8 cellular contexts compared by ENCODE assay signal in genomic region chr1:54885863-54886723, GRCh38. TPM values are rescaled to one million over a fixed set of nuclear protein-coding genes. Genes with fewer than 3 reads are reported as not detected.
DNase-seq lines count a peak whose midpoint lies in the region; ATAC-seq and TF ChIP-seq lines count a peak whose summit lies in the region.

No MANE protein-coding gene starts in this region.

- WGBS in ovary, 3 donors, result 32 to 38% (median 32%) methylated on average over 23 of the region's 23 CpGs

- H3K9me3 ChIP-seq in ovary, result no peaks in the 10 kb centered on the region

- H3K4me3 ChIP-seq in fibroblast of the aortic adventitia (ENCODE audit: low read depth, low read length), result peak overlapping the region; percentile 96
- H3K4me3 ChIP-seq in ovary, result peak overlapping the region; percentile 72

- intact Hi-C loops in ovary (cut with DNase I), result no loop called here

- TF ChIP-seq CTCF in VCaP (conservative IDR thresholded peaks at IDR 0.05) (no peak), fibroblast of the aortic adventitia (IDR thresholded peaks at IDR 0.05; ENCODE audit: insufficient read depth, low read length) (no peak), ovary (IDR thresholded peaks at IDR 0.05) (no peak)

- DNase-seq in Daoy (ENCODE audit: low read depth) (peak; percentile 64), fibroblast of the aortic adventitia (ENCODE audit: low read depth) (peak; percentile 29), ovary (peak in 2 of 5 donors; percentile 42), mesenteric fat pad (ENCODE audit: low spot score) (no peak)

- no peaks in the 10 kb centered on the region for H3K36me3 ChIP-seq in ovary

- ATAC-seq in HG02610 (IDR thresholded peaks at IDR 0.05; ENCODE audit: unreplicated experiment), result no peak
- ATAC-seq in GM19328 (IDR thresholded peaks at IDR 0.05; ENCODE audit: unreplicated experiment), result no peak

- H3K36me3 Mint-ChIP-seq in IgD-negative memory B cell, result peaks cover 5% of the 10 kb centered on the region

- no peak for TF ChIP-seq POLR2A in ovary (IDR thresholded peaks at IDR 0.05)

- no peaks in the 10 kb centered on the region for H3K27me3 Mint-ChIP-seq in IgD-negative memory B cell

- peaks cover 7 to 23% (median 14%) of the 10 kb centered on the region in 3 donors for H3K4me1 Mint-ChIP-seq in IgD-negative memory B cell

- peaks cover 11% of the 10 kb centered on the region for H3K4me1 ChIP-seq in ovary (ENCODE audit: insufficient read depth)

- no peak for TF ChIP-seq EP300 in ovary (IDR thresholded peaks at IDR 0.05)

- peak overlapping the region in 1 of 3 donors; percentile 62 for H3K27ac Mint-ChIP-seq in IgD-negative memory B cell

- H3K27ac ChIP-seq in VCaP, result peak overlapping the region; percentile 88
- H3K27ac ChIP-seq in ovary, result no peak overlapping the region

- no peaks in the 10 kb centered on the region for H3K27me3 ChIP-seq in ovary

- peaks cover 0 to 4% (median 0%) of the 10 kb centered on the region in 3 donors for H3K9me3 Mint-ChIP-seq in IgD-negative memory B cell

- H3K4me3 Mint-ChIP-seq in IgD-negative memory B cell, result peak overlapping the region; percentile 82 to 100 (median 94)

RNA-seq across cellular contexts. Expression of gene DHCR24, which starts 0.9 kb away (rescaled TPM):
- 91.9 and 121 TPM in 2 replicates for total RNA-seq in Daoy (2014; rRNA removed; shearing (Covaris generic))
- polyA plus RNA-seq in IgD-negative memory B cell (6.9 TPM), ovary (1,000 to 10,000 TPM in 1 of 2 donors, 10 to 100 TPM in 1; 24.9 to 1,394 TPM)
- total RNA-seq in fibroblast of the aortic adventitia (ENCODE audit: low replicate concordance) (118 and 123 TPM in 2 replicates), ovary (100 to 1,000 TPM in 2 of 7 donors, 10 to 100 TPM in 5; 10.5 to 220 (median 74.6) TPM), mesenteric fat pad (115 TPM)
